In genomic region chr4:7434766-7435150, GRCh38 we compare ENCODE assay signal across 10 cellular contexts. TPM values are rescaled to one million over a fixed set of nuclear protein-coding genes. Genes with fewer than 3 reads are reported as not detected.
DNase-seq lines count a peak whose midpoint lies in the region; ATAC-seq and TF ChIP-seq lines count a peak whose summit lies in the region.
"Had no signal": no experiment of that assay in that cellular context is flagged by ENCODE, and none has a peak within 500 bp of the region (broad histone marks: within the 10 kb centered on the region; RNA-seq: fewer than 3 reads in every experiment).

Gene PSAPL1 (minus strand): TSS chr4:7434930. CDS start chr4:7434879, 51 bp downstream.

- H3K9me3 Mint-ChIP-seq in Caco-2 (ENCODE audit: unreplicated experiment) = peaks cover 12% of the 10 kb centered on the region
- peaks cover 12% of the 10 kb centered on the region for H3K9me3 Mint-ChIP-seq in mesothelial cell of epicardium

- peak within 1 kb of the TSS; percentile 98 for H3K27ac Mint-ChIP-seq in Caco-2 (ENCODE audit: unreplicated experiment)
- H3K27ac Mint-ChIP-seq in mesothelial cell of epicardium = peak within 1 kb of the TSS; percentile 51

- no peaks in the 10 kb centered on the region for H3K27me3 Mint-ChIP-seq in Caco-2 (ENCODE audit: insufficient read depth, unreplicated experiment)
- no peaks in the 10 kb centered on the region for H3K27me3 Mint-ChIP-seq in mesothelial cell of epicardium (ENCODE audit: low read depth)

- H3K4me1 Mint-ChIP-seq in Caco-2 (ENCODE audit: low read depth, unreplicated experiment) (peaks cover 32% of the 10 kb centered on the region), mesothelial cell of epicardium (peaks cover 23% of the 10 kb centered on the region)

- no peak within 1 kb of the TSS for H3K4me3 ChIP-seq in Caco-2 (ENCODE audit: low read depth, low read length)
- no peak within 1 kb of the TSS for H3K4me3 ChIP-seq in choroid plexus epithelial cell (ENCODE audit: low read depth, low read length)

- H3K4me3 Mint-ChIP-seq in Caco-2 (ENCODE audit: unreplicated experiment) (peak within 1 kb of the TSS; percentile 72), mesothelial cell of epicardium (no peak within 1 kb of the TSS)

- no peaks in the 10 kb centered on the region for H3K27me3 ChIP-seq in Caco-2 (replicated peaks; ENCODE audit: control insufficient read depth, insufficient read depth, low read length)

- H3K36me3 Mint-ChIP-seq in Caco-2 (ENCODE audit: insufficient read depth, unreplicated experiment) (peaks cover 17% of the 10 kb centered on the region), mesothelial cell of epicardium (no peaks in the 10 kb centered on the region)

- DNase-seq in Caco-2 (peak; percentile 79 to 90), HuH-7 (ENCODE audit: low spot score) (peak; percentile 93), choroid plexus epithelial cell (ENCODE audit: low read depth) (peak; percentile 31), mesothelial cell of epicardium (ENCODE audit: low spot score in 2 of 2, unreplicated experiment in 2 of 2) (no peak), SKM-1 treated with dmso at 0.1 percent for 144 hours (lab: John Stamatoyannopoulos, UW; ENCODE audit: unreplicated experiment) (no peak)
- DNase-seq: activated gamma-delta T cell treated with Interleukin-2 at 50 U/mL for 16 hours had no signal

- ATAC-seq in HG03025 (IDR thresholded peaks at IDR 0.05; ENCODE audit: low FRiP score, unreplicated experiment) = no peak
- no peak for ATAC-seq in HG03175 (IDR thresholded peaks at IDR 0.05; ENCODE audit: unreplicated experiment)
- no peak for ATAC-seq in GM21423 (IDR thresholded peaks at IDR 0.05; ENCODE audit: unreplicated experiment)

- BruUV-seq in Caco-2 (replicated peaks; lab: Mats Ljungman, UMichigan) = no TSS peak

- no peaks in the 10 kb centered on the region for H3K36me3 ChIP-seq in Caco-2 (ENCODE audit: control insufficient read depth, insufficient read depth, low read length)

- CTCF ChIA-PET in Caco-2 (lab: Charles Lee) = no interaction called here

- POLR2A ChIA-PET in Caco-2 (lab: Charles Lee) = interaction anchor here (0.5 to 0.6 kb wide), 2 partner anchors 11 to 227 kb away, joined by 3 read pairs; no protein-coding TSS in a partner anchor

- H3K4me1 ChIP-seq in Caco-2 = peaks cover 63% of the 10 kb centered on the region

- H3K9me3 ChIP-seq in Caco-2 = 0 out of 2 replicates have a peak, but pooled peaks cover 3% of the 10 kb centered on the region

- TF ChIP-seq CTCF in Caco-2 (IDR thresholded peaks at IDR 0.05; ENCODE audit: insufficient read depth in 1 of 2, low read depth in 1 of 2, low read length in 1 of 2, severe bottlenecking in 1 of 2, unreplicated experiment in 1 of 2) (no peak), choroid plexus epithelial cell (conservative IDR thresholded peaks at IDR 0.05; ENCODE audit: low read depth, low read length) (no peak), mesothelial cell of epicardium (IDR thresholded peaks at IDR 0.05; ENCODE audit: unreplicated experiment) (no peak)

- intact Hi-C loops in Caco-2 (cut with micrococcal nuclease; ENCODE audit: unreplicated experiment) = loop anchor here (1.0 kb wide), 1 partner anchor 28 kb away; no protein-coding TSS in a partner anchor

RNA-seq across cellular contexts. Expression of gene PSAPL1, which starts in this region (rescaled TPM):
- total RNA-seq in Caco-2 (2022) = 14.3 and 14.7 TPM in 2 replicates
- total RNA-seq in mesothelial cell of epicardium = 0.07 TPM in 1 of 3 replicates, not detected in the others
- total RNA-seq: glomerular endothelial cell had no signal

Comparison
In these comparisons a context has a peak if more than half of its experiments do, and no peak if none do; other contexts are left out.
1. RNA of gene PSAPL1 (total RNA-seq): 14.3 to 14.7 TPM in Caco-2; 0.07 TPM in mesothelial cell of epicardium; every median in the first group is over 10 times any median in the second.
2. DNase-seq: peak in Caco-2 (2 of 2), HuH-7 (single experiment) and choroid plexus epithelial cell (single experiment); none in mesothelial cell of epicardium (0 of 2) and SKM-1 treated with dmso at 0.1 percent for 144 hours (single experiment).